ENCODE assay signal across 9 cellular contexts in genomic region chr9:104969116-104969515, GRCh38. TPM values are rescaled to one million over a fixed set of nuclear protein-coding genes. Genes with fewer than 3 reads are reported as not detected.
DNase-seq lines count a peak whose midpoint lies in the region; ATAC-seq and TF ChIP-seq lines count a peak whose summit lies in the region.
"Had no signal": no experiment of that assay in that cellular context is flagged by ENCODE, and none has a peak within 500 bp of the region (broad histone marks: within the 10 kb centered on the region; RNA-seq: fewer than 3 reads in every experiment).

No MANE protein-coding gene starts in this region.

- H2AFZ ChIP-seq in hepatocyte: peak overlapping the region; percentile 72

- H3K36me3 ChIP-seq in hepatocyte (replicated peaks; ENCODE audit: insufficient read depth, low read depth) (no peaks in the 10 kb centered on the region), gastrocnemius medialis (no peaks in the 10 kb centered on the region), aorta (ENCODE audit: control insufficient read depth in 1 of 2, insufficient read depth in 2 of 2, low read length in 1 of 2) (no peaks in the 10 kb centered on the region)

- no peaks in the 10 kb centered on the region for H3K9me3 Mint-ChIP-seq in HFFc6
- no peaks in the 10 kb centered on the region for H3K9me3 Mint-ChIP-seq in activated T-helper 1 cell treated with anti-CD3 and anti-CD28 coated beads, Interleukin-12 subunit alpha, Interleukin-12 subunit beta, Interleukin-2, Interleukin-4 antibody, amounts not matched to agents 30 ng/mL and 10 ng/mL and 1 ng/mL, durations not matched to agents 14 hours and 24 hours and 36 hours

- H3K9me3 ChIP-seq in hepatocyte (ENCODE audit: low read depth) (no peaks in the 10 kb centered on the region), gastrocnemius medialis (no peaks in the 10 kb centered on the region), aorta (ENCODE audit: control insufficient read depth, low read length) (no peaks in the 10 kb centered on the region)

- H3K27me3 Mint-ChIP-seq in HFFc6 (ENCODE audit: insufficient read depth): peaks cover 3% of the 10 kb centered on the region; the same call in 1 of the 2 replicates
- H3K27me3 Mint-ChIP-seq in activated T-helper 1 cell treated with anti-CD3 and anti-CD28 coated beads, Interleukin-12 subunit alpha, Interleukin-12 subunit beta, Interleukin-2, Interleukin-4 antibody, amounts not matched to agents 30 ng/mL and 10 ng/mL and 1 ng/mL, durations not matched to agents 14 hours and 24 hours and 36 hours (ENCODE audit: insufficient read depth): peaks cover 21% of the 10 kb centered on the region

- DNase-seq in HFFc6 (no peak), hepatocyte (ENCODE audit: low spot score) (no peak), gastrocnemius medialis (peak in 1 of 2 donors; percentile 31), superior temporal gyrus (ENCODE audit: extremely low spot score) (no peak), NCI-H510A (lab: John Stamatoyannopoulos, UW) (no peak), aorta (no peak)
- DNase-seq in activated T-helper 1 cell treated with anti-CD3 and anti-CD28 coated beads, Interleukin-12 subunit alpha, Interleukin-12 subunit beta, Interleukin-2, Interleukin-4 antibody, amounts not matched to agents 30 ng/mL and 10 ng/mL and 1 ng/mL, durations not matched to agents 14 hours and 24 hours and 36 hours (ENCODE audit: low spot score): no peak
- DNase-seq: NCI-H2171 treated with DMSO at 0.1 percent for 48 hours had no signal

- no peak for TF ChIP-seq POLR2A in gastrocnemius medialis (IDR thresholded peaks at IDR 0.05)

- no peaks in the 10 kb centered on the region for H3K9me2 ChIP-seq in hepatocyte (replicated peaks; ENCODE audit: insufficient read depth)

- H3K4me3 Mint-ChIP-seq in HFFc6: peak overlapping the region; percentile 97
- H3K4me3 Mint-ChIP-seq in activated T-helper 1 cell treated with anti-CD3 and anti-CD28 coated beads, Interleukin-12 subunit alpha, Interleukin-12 subunit beta, Interleukin-2, Interleukin-4 antibody, amounts not matched to agents 30 ng/mL and 10 ng/mL and 1 ng/mL, durations not matched to agents 14 hours and 24 hours and 36 hours: peak overlapping the region; percentile 92

- no peaks in the 10 kb centered on the region for H4K20me1 ChIP-seq in hepatocyte (ENCODE audit: insufficient read depth, poor library complexity, severe bottlenecking)

- intact Hi-C loops in activated T-helper 1 cell treated with anti-CD3 and anti-CD28 coated beads, Interleukin-12 subunit alpha, Interleukin-12 subunit beta, Interleukin-2, Interleukin-4 antibody, amounts not matched to agents 30 ng/mL and 10 ng/mL and 1 ng/mL, durations not matched to agents 14 hours and 24 hours and 36 hours (cut with micrococcal nuclease): loop anchor here (10.0 kb wide), 2 partner anchors 726 to 874 kb away; partner anchors contain the start of genes SMC2 and TMEM38B
- intact Hi-C loops in gastrocnemius medialis (cut with DNase I; ENCODE audit: low total_unique reads) (loop anchor here (2.0 kb wide), 3 partner anchors 96 to 188 kb away; no protein-coding TSS in a partner anchor), aorta (cut with DNase I) (loop anchor here (2.0 kb wide), 2 partner anchors 40 to 190 kb away; partner anchors contain the start of gene ABCA1 (in 1 of the 2))

- TF ChIP-seq CTCF in HFFc6 (IDR thresholded peaks at IDR 0.05): no peak
- TF ChIP-seq CTCF in hepatocyte (IDR thresholded peaks at IDR 0.05; ENCODE audit: poor library complexity): no peak
- TF ChIP-seq CTCF in gastrocnemius medialis (IDR thresholded peaks at IDR 0.05 in 4 of 5, conservative IDR thresholded peaks at IDR 0.05 in 1 of 5): no peak

- peaks cover 23% of the 10 kb centered on the region for H3K4me1 ChIP-seq in hepatocyte (ENCODE audit: insufficient read depth)
- peaks cover 25% of the 10 kb centered on the region in 2 donors for H3K4me1 ChIP-seq in gastrocnemius medialis
- no peaks in the 10 kb centered on the region for H3K4me1 ChIP-seq in aorta (ENCODE audit: control insufficient read depth in 1 of 2, insufficient read depth in 2 of 2, low read length in 2 of 2)

- H3K36me3 Mint-ChIP-seq in HFFc6 (ENCODE audit: low read depth): no peaks in the 10 kb centered on the region
- no peaks in the 10 kb centered on the region for H3K36me3 Mint-ChIP-seq in activated T-helper 1 cell treated with anti-CD3 and anti-CD28 coated beads, Interleukin-12 subunit alpha, Interleukin-12 subunit beta, Interleukin-2, Interleukin-4 antibody, amounts not matched to agents 30 ng/mL and 10 ng/mL and 1 ng/mL, durations not matched to agents 14 hours and 24 hours and 36 hours (ENCODE audit: low read depth)

- H3K4me3 ChIP-seq in hepatocyte (no peak overlapping the region), gastrocnemius medialis (peak overlapping the region; percentile 80 to 97 (median 82)), aorta (ENCODE audit: low read length in 2 of 2) (no peak overlapping the region)

- H3K4me2 ChIP-seq in hepatocyte: peak overlapping the region; percentile 85

- peak overlapping the region; percentile 93 for H3K27ac Mint-ChIP-seq in HFFc6
- no peak overlapping the region for H3K27ac Mint-ChIP-seq in activated T-helper 1 cell treated with anti-CD3 and anti-CD28 coated beads, Interleukin-12 subunit alpha, Interleukin-12 subunit beta, Interleukin-2, Interleukin-4 antibody, amounts not matched to agents 30 ng/mL and 10 ng/mL and 1 ng/mL, durations not matched to agents 14 hours and 24 hours and 36 hours

- 45% methylated on average over 4 of the region's 4 CpGs for WGBS in hepatocyte (ENCODE audit: low lambda C conversion rate, missing lambda C conversion rate)
- 65 to 66% methylated on average over 4 of the region's 4 CpGs for WGBS in aorta, 2 donors

- ATAC-seq in gastrocnemius medialis (peak in 1 of 2 donors; percentile 11), GM19397 (IDR thresholded peaks at IDR 0.05; ENCODE audit: unreplicated experiment) (no peak), aorta (ENCODE audit: low FRiP score) (no peak)

- H3K27ac ChIP-seq in hepatocyte: peak overlapping the region; percentile 89
- H3K27ac ChIP-seq in gastrocnemius medialis: peak overlapping the region; percentile 94 to 99 (median 96)
- peak overlapping the region in 1 of 2 donors; percentile 60 for H3K27ac ChIP-seq in aorta (ENCODE audit: low read depth in 1 of 2, low read length in 2 of 2)

- H3K79me2 ChIP-seq in hepatocyte: no peaks in the 10 kb centered on the region

- in situ Hi-C loops in gastrocnemius medialis (cut with MboI; ENCODE audit: low sequenced_read_pairs in 4 of 4): loop anchor here in 2 of 4 donors (5.0 kb wide), 2 partner anchors 37 to 42 kb away; partner anchors contain the start of gene ABCA1 (in 1 of the 2)

- H3K27me3 ChIP-seq in hepatocyte (no peaks in the 10 kb centered on the region), gastrocnemius medialis (no peaks in the 10 kb centered on the region), aorta (ENCODE audit: control insufficient read depth in 1 of 2, insufficient read depth in 2 of 2, low read length in 1 of 2) (no peaks in the 10 kb centered on the region)

- peaks cover 33% of the 10 kb centered on the region for H3K4me1 Mint-ChIP-seq in HFFc6 (ENCODE audit: low read depth)
- H3K4me1 Mint-ChIP-seq in activated T-helper 1 cell treated with anti-CD3 and anti-CD28 coated beads, Interleukin-12 subunit alpha, Interleukin-12 subunit beta, Interleukin-2, Interleukin-4 antibody, amounts not matched to agents 30 ng/mL and 10 ng/mL and 1 ng/mL, durations not matched to agents 14 hours and 24 hours and 36 hours (ENCODE audit: low read depth): peaks cover 13% of the 10 kb centered on the region

RNA-seq across cellular contexts. Expression of gene ABCA1, which starts 41.2 kb away (rescaled TPM):
- total RNA-seq in HFFc6 (2021; fragmentation: NEBNext Ultra II Directional; extraction: Animal tissue kit (Norgen Biotek cat#: 25700)): 10 to 100 TPM in 2 of 6 experiments, 1 to 10 TPM in 4; 9.1 to 16.5 (median 9.4) TPM
- total RNA-seq in activated T-helper 1 cell treated with anti-CD3 and anti-CD28 coated beads, Interleukin-12 subunit alpha, Interleukin-12 subunit beta, Interleukin-2, Interleukin-4 antibody, amounts not matched to agents 30 ng/mL and 10 ng/mL and 1 ng/mL, durations not matched to agents 14 hours and 24 hours and 36 hours: 1.1 and 1.3 TPM in 2 replicates
- total RNA-seq in hepatocyte (76.1 and 87.4 TPM in 2 replicates), gastrocnemius medialis (10 to 100 TPM in 3 of 4 donors, 1 to 10 TPM in 1; 4.9 to 23.8 (median 21.5) TPM), aorta (10 to 100 TPM; 26.3 to 44.7 TPM)
- polyA plus RNA-seq in hepatocyte (11.9 and 14.5 TPM in 2 replicates), aorta (10 to 100 TPM in 1 of 2 donors, 1 to 10 TPM in 1; 5.4 to 13.2 TPM)

Comparison
In these comparisons a context has a peak if more than half of its experiments do, and no peak if none do; other contexts are left out.
1. H3K4me3 ChIP-seq: peak in gastrocnemius medialis (4 of 4); none in hepatocyte (single experiment) and aorta (0 of 2).